1 cellular context compared by ENCODE assay signal in the genomic region with DNA sequence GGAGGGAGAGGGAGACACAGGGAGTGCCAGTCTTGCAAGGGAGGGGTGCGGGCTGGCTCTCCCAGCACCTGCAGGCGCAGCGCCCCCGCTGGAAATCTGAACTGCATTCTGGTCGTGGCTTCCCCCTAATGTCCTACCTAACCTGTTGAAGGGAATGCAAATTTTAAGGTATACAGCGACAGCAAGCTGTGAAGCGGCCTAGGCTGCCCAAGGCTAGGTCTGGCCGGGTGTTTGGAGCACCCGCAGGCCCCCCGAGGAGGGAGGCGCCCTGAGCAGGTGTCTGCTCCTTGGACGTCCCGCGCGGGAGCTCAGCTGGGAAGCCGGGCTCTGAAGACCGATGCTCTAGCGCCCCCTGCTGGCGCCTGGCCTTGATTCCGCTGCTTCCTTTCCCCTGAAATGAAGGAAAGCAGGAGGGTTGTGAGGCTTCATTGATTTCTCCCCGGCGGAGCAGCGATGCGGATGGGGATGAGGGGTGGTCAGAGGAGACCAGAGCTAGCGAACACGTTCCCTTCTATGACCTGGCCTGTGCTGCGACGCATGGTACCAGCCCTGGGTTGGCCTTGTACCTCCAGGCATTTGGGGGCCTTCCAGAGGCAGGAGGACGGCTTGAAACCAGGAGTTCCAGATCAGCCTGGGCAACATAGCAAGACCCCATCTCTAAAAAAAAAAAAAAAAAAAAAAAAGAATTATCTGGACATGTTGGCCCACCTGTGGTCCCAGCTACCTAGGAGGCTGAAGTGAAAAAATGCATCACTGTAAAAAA.
TF ChIP-seq lines count a peak whose summit lies in the region.

No MANE protein-coding gene starts in this region.

TF ChIP-seq in HepG2, 621 proteins besides CTCF, POLR2A, EP300 and RAD21 (continued from another document and continues in another):
- TF ChIP-seq, protein P1, sequence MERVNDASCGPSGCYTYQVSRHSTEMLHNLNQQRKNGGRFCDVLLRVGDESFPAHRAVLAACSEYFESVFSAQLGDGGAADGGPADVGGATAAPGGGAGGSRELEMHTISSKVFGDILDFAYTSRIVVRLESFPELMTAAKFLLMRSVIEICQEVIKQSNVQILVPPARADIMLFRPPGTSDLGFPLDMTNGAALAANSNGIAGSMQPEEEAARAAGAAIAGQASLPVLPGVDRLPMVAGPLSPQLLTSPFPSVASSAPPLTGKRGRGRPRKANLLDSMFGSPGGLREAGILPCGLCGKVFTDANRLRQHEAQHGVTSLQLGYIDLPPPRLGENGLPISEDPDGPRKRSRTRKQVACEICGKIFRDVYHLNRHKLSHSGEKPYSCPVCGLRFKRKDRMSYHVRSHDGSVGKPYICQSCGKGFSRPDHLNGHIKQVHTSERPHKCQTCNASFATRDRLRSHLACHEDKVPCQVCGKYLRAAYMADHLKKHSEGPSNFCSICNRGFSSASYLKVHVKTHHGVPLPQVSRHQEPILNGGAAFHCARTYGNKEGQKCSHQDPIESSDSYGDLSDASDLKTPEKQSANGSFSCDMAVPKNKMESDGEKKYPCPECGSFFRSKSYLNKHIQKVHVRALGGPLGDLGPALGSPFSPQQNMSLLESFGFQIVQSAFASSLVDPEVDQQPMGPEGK (CRISPR knock-in tag; IDR thresholded peaks at IDR 0.05): no peak
- TF ChIP-seq POGZ (CRISPR knock-in tag; IDR thresholded peaks at IDR 0.05): no peak
- no peak for TF ChIP-seq ZNF296 (CRISPR knock-in tag; conservative IDR thresholded peaks at IDR 0.05)
- TF ChIP-seq ZNF841 (CRISPR knock-in tag; IDR thresholded peaks at IDR 0.05; ENCODE audit: borderline replicate concordance): no peak
- TF ChIP-seq STAG1 (CRISPR knock-in tag; IDR thresholded peaks at IDR 0.05): peak; percentile 95
- 0 out of 2 replicates have a peak, but pooled peaks have one; percentile 20 for TF ChIP-seq ELF3 (CRISPR knock-in tag; IDR thresholded peaks at IDR 0.05)
- no peak for TF ChIP-seq JUNB (CRISPR knock-in tag; IDR thresholded peaks at IDR 0.05; ENCODE audit: borderline replicate concordance)
- TF ChIP-seq, protein P2, sequence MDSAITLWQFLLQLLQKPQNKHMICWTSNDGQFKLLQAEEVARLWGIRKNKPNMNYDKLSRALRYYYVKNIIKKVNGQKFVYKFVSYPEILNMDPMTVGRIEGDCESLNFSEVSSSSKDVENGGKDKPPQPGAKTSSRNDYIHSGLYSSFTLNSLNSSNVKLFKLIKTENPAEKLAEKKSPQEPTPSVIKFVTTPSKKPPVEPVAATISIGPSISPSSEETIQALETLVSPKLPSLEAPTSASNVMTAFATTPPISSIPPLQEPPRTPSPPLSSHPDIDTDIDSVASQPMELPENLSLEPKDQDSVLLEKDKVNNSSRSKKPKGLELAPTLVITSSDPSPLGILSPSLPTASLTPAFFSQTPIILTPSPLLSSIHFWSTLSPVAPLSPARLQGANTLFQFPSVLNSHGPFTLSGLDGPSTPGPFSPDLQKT (CRISPR knock-in tag; IDR thresholded peaks at IDR 0.05; ENCODE audit: borderline replicate concordance): no peak
- peak; percentile 25; the same call in 1 of the 2 replicates for TF ChIP-seq ZNF574 (CRISPR knock-in tag; IDR thresholded peaks at IDR 0.05)
- no peak for TF ChIP-seq ZBTB42 (CRISPR knock-in tag; IDR thresholded peaks at IDR 0.05)
- no peak for TF ChIP-seq ZKSCAN5 (CRISPR knock-in tag; IDR thresholded peaks at IDR 0.05)
- TF ChIP-seq ZSCAN22 (CRISPR knock-in tag; IDR thresholded peaks at IDR 0.05): no peak
- TF ChIP-seq MTF2 (CRISPR knock-in tag; IDR thresholded peaks at IDR 0.05; ENCODE audit: borderline replicate concordance): no peak
- peak; percentile 71; the same call in 1 of the 2 replicates for TF ChIP-seq KDM2A (CRISPR knock-in tag; IDR thresholded peaks at IDR 0.05; ENCODE audit: borderline replicate concordance, low read depth)
- no peak for TF ChIP-seq RNF2 (conservative IDR thresholded peaks at IDR 0.05; ENCODE audit: low read depth)
- TF ChIP-seq, protein P3, sequence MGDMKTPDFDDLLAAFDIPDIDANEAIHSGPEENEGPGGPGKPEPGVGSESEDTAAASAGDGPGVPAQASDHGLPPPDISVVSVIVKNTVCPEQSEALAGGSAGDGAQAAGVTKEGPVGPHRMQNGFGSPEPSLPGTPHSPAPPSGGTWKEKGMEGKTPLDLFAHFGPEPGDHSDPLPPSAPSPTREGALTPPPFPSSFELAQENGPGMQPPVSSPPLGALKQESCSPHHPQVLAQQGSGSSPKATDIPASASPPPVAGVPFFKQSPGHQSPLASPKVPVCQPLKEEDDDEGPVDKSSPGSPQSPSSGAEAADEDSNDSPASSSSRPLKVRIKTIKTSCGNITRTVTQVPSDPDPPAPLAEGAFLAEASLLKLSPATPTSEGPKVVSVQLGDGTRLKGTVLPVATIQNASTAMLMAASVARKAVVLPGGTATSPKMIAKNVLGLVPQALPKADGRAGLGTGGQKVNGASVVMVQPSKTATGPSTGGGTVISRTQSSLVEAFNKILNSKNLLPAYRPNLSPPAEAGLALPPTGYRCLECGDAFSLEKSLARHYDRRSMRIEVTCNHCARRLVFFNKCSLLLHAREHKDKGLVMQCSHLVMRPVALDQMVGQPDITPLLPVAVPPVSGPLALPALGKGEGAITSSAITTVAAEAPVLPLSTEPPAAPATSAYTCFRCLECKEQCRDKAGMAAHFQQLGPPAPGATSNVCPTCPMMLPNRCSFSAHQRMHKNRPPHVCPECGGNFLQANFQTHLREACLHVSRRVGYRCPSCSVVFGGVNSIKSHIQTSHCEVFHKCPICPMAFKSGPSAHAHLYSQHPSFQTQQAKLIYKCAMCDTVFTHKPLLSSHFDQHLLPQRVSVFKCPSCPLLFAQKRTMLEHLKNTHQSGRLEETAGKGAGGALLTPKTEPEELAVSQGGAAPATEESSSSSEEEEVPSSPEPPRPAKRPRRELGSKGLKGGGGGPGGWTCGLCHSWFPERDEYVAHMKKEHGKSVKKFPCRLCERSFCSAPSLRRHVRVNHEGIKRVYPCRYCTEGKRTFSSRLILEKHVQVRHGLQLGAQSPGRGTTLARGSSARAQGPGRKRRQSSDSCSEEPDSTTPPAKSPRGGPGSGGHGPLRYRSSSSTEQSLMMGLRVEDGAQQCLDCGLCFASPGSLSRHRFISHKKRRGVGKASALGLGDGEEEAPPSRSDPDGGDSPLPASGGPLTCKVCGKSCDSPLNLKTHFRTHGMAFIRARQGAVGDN (CRISPR knock-in tag; IDR thresholded peaks at IDR 0.05): peak; percentile 27; the same call in 1 of the 2 replicates
- TF ChIP-seq ZNF670 (CRISPR knock-in tag; IDR thresholded peaks at IDR 0.05; ENCODE audit: borderline replicate concordance): no peak
- TF ChIP-seq ZFYVE20 (CRISPR knock-in tag; IDR thresholded peaks at IDR 0.05; ENCODE audit: borderline replicate concordance, low read depth): no peak
- TF ChIP-seq ZNF543 (CRISPR knock-in tag; IDR thresholded peaks at IDR 0.05): no peak
- no peak for TF ChIP-seq IKZF4 (CRISPR knock-in tag; IDR thresholded peaks at IDR 0.05; ENCODE audit: borderline replicate concordance, low read depth, not compliant biosample characterization)
- TF ChIP-seq ZNF331 (CRISPR knock-in tag; IDR thresholded peaks at IDR 0.05): 0 out of 2 replicates have a peak, but pooled peaks have one; percentile 36
- TF ChIP-seq ZNF253 (CRISPR knock-in tag; IDR thresholded peaks at IDR 0.05; ENCODE audit: borderline replicate concordance): no peak
- TF ChIP-seq ZNF160 (CRISPR knock-in tag; IDR thresholded peaks at IDR 0.05): no peak
- TF ChIP-seq ZNF460 (CRISPR knock-in tag; IDR thresholded peaks at IDR 0.05; ENCODE audit: borderline replicate concordance): no peak
- TF ChIP-seq JUN (CRISPR knock-in tag; IDR thresholded peaks at IDR 0.05): no peak
- peak; percentile 35 for TF ChIP-seq HNRNPLL (IDR thresholded peaks at IDR 0.05; ENCODE audit: low read depth, low read length, poor library complexity, severe bottlenecking)
- no peak for TF ChIP-seq ZNF256 (CRISPR knock-in tag; conservative IDR thresholded peaks at IDR 0.05)
- TF ChIP-seq, protein P4, sequence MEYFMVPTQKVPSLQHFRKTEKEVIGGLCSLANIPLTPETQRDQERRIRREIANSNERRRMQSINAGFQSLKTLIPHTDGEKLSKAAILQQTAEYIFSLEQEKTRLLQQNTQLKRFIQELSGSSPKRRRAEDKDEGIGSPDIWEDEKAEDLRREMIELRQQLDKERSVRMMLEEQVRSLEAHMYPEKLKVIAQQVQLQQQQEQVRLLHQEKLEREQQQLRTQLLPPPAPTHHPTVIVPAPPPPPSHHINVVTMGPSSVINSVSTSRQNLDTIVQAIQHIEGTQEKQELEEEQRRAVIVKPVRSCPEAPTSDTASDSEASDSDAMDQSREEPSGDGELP (IDR thresholded peaks at IDR 0.05; ENCODE audit: borderline replicate concordance, low read depth): peak; percentile 80; the same call in 1 of the 2 replicates
- TF ChIP-seq ZNF616 (CRISPR knock-in tag; IDR thresholded peaks at IDR 0.05; ENCODE audit: low read depth): no peak
- TF ChIP-seq PCBP1 (IDR thresholded peaks at IDR 0.05; ENCODE audit: borderline replicate concordance, low read depth, low read length): 0 out of 2 replicates have a peak, but pooled peaks have one; percentile 69
- TF ChIP-seq, protein P5, sequence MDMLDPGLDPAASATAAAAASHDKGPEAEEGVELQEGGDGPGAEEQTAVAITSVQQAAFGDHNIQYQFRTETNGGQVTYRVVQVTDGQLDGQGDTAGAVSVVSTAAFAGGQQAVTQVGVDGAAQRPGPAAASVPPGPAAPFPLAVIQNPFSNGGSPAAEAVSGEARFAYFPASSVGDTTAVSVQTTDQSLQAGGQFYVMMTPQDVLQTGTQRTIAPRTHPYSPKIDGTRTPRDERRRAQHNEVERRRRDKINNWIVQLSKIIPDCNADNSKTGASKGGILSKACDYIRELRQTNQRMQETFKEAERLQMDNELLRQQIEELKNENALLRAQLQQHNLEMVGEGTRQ (IDR thresholded peaks at IDR 0.05; ENCODE audit: low read depth, low read length): no peak
- TF ChIP-seq, protein P5 (CRISPR knock-in tag; IDR thresholded peaks at IDR 0.05; ENCODE audit: borderline replicate concordance): no peak
- no peak for TF ChIP-seq ZMYM3 (CRISPR knock-in tag; IDR thresholded peaks at IDR 0.05)
- TF ChIP-seq RXRB (CRISPR knock-in tag; IDR thresholded peaks at IDR 0.05; ENCODE audit: borderline replicate concordance): 0 out of 2 replicates have a peak, but pooled peaks have one; percentile 13
- peak; percentile 36; the same call in 1 of the 2 replicates for TF ChIP-seq ARID5B (CRISPR knock-in tag; IDR thresholded peaks at IDR 0.05)
- 0 out of 2 replicates have a peak, but pooled peaks have one; percentile 45 for TF ChIP-seq MXD3 (CRISPR knock-in tag; IDR thresholded peaks at IDR 0.05)
- TF ChIP-seq ZNF768 (CRISPR knock-in tag; IDR thresholded peaks at IDR 0.05): peak; percentile 27; the same call in 1 of the 2 replicates
- TF ChIP-seq SALL1 (CRISPR knock-in tag; IDR thresholded peaks at IDR 0.05): peak; percentile 34; the same call in 1 of the 2 replicates
- no peak for TF ChIP-seq FOXO1 (CRISPR knock-in tag; IDR thresholded peaks at IDR 0.05)
- TF ChIP-seq ZNF235 (CRISPR knock-in tag; IDR thresholded peaks at IDR 0.05; ENCODE audit: borderline replicate concordance): no peak
- peak; percentile 67 for TF ChIP-seq ZNF263 (CRISPR knock-in tag; IDR thresholded peaks at IDR 0.05)
- TF ChIP-seq FLYWCH1 (CRISPR knock-in tag; IDR thresholded peaks at IDR 0.05): no peak
- TF ChIP-seq ZNF121 (CRISPR knock-in tag; IDR thresholded peaks at IDR 0.05): peak; percentile 79
